ENCODE assay signal across 1 cellular context in the genomic region with DNA sequence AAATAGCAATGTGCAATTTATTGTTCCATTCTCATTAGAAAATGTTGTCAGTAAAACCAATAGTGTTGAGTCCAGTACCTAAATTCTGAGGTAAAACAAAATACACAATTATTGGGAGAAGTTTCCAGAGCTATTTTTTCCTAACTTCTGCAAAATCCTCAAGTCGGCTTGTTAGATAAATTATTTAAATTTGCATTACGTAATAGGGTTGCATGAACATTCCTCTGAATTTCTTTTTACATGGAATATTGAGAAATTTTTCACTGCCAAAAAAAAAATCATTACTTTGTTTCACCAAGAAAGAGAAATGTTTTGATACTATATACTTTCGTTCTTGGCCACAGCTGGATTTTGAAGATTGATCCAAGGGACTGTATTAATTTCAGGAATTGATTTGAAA.
TF ChIP-seq lines count a peak whose summit lies in the region.

No MANE protein-coding gene starts in this region.

TF ChIP-seq in liver, 16 proteins besides CTCF, POLR2A, EP300 and RAD21 (continued from another document):
- TF ChIP-seq REST (IDR thresholded peaks at IDR 0.05) (no peak), RXRA (IDR thresholded peaks at IDR 0.05) (no peak), HNF4A (conservative IDR thresholded peaks at IDR 0.05) (no peak), SP1 (IDR thresholded peaks at IDR 0.05) (no peak)
TF ChIP-seq in liver: peak in this region for 0.
